8 cellular contexts compared by ENCODE assay signal in the genomic region with DNA sequence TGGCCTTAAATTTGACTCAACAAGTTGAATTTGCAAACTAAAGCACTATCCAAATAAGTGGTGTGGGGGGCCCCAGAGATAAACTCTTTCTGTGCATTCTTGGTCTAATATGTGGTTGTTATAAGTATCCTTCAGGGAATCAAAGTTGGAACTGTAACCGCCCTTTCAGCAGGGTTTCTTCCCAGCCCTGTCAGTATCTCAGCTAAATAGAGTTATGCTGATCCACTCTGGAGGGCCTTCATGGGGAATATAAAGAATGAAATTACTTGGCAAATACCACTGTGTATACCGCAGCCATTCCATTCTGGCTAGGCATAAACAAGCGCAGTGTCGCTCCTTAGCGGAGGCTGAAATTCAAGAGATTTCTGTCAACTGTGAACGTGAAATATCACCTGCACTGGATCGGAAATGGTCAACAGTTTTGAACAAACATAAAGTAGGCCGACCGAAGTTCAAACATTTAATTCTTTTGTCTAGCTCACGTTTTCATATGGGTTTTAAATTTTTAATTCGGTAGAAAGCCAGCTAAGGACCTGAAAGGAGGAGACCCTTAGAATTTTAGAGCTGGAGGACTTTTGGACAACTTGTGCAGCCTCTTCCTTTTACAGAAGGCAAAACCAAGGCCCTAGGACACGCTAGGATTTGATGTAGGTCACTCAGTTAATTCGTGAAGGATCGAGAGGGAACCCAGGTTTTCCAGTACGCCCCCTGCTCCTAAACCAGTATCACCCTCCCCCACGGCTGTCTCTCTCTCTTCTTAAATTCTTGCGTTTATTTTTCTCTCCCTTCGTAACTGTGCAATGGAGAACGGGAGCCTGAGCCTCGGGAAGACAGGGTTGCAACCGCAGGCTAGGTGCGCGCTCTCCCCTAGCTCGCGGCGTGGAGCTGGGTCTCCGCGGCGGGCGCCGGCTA.
DNase-seq lines count a peak whose midpoint lies in the region; TF ChIP-seq lines count a peak whose summit lies in the region.

No MANE protein-coding gene starts in this region.

- H3K18ac ChIP-seq in H9 (ENCODE audit: insufficient read length, low read depth, low read length), result no peak overlapping the region

- no peak overlapping the region for H2BK15ac ChIP-seq in H9 (ENCODE audit: low read depth, low read length)

- intact Hi-C loops in Caco-2 (cut with micrococcal nuclease; ENCODE audit: unreplicated experiment), result loop anchor here (1.0 to 10.0 kb wide), 5 partner anchors 30 to 305 kb away; a partner anchor contains a TSS

- TSS peak; percentile 90 for BruUV-seq in Caco-2 (replicated peaks; lab: Mats Ljungman, UMichigan)

- CTCF ChIA-PET in Caco-2 (lab: Charles Lee), result interaction anchor here (1.2 to 1.7 kb wide), 3 partner anchors 18 to 79 kb away, joined by 4 to 7 read pairs (median 7); a partner anchor contains a TSS

- H4K91ac ChIP-seq in H9 (ENCODE audit: insufficient read length, low read depth, low read length), result no peak overlapping the region

- H3K9me3 Mint-ChIP-seq in Caco-2 (ENCODE audit: unreplicated experiment) (peaks cover under 1% of the 10 kb centered on the region), H9 (peaks cover 0 to 2% of the 10 kb centered on the region in 2 experiments; a peak in 1 of 5 replicates), nephron (no peaks in the 10 kb centered on the region)

- no peak overlapping the region for H4K8ac ChIP-seq in H9 (replicated peaks; ENCODE audit: insufficient read length, low read depth, low read length)

- H3K14ac ChIP-seq in H9 (ENCODE audit: insufficient read depth, low read length), result peak overlapping the region; percentile 6; the same call in 1 of the 2 replicates

- no peak overlapping the region for H2BK120ac ChIP-seq in H9 (ENCODE audit: low read depth, low read length, poor library complexity, severe bottlenecking)

- no peak overlapping the region for H3K4ac ChIP-seq in H9 (ENCODE audit: low read depth, low read length)

- H3K79me1 ChIP-seq in H9 (ENCODE audit: insufficient read depth, low read depth, low read length, poor library complexity, severe bottlenecking), result no peaks in the 10 kb centered on the region

- DNase-seq in Caco-2 (no peak), H9 (no peak), RPMI7951 (ENCODE audit: low read depth) (peak; percentile 19), epithelial cell of prostate (ENCODE audit: low read depth, low spot score) (no peak), NCI-H1930 (lab: John Stamatoyannopoulos, UW) (no peak), HuH-7 (ENCODE audit: low spot score) (no peak)
- no peak for DNase-seq in stimulated activated CD4-positive, alpha-beta T cell treated with anti-CD3 and anti-CD28 coated beads, Interleukin-2, amount 100 ng/mL, for 24 hours

- no peak overlapping the region for H4K5ac ChIP-seq in H9 (ENCODE audit: insufficient read length, low read depth, low read length)

- H3K23ac ChIP-seq in H9 (ENCODE audit: insufficient read length, low read depth, low read length), result no peak overlapping the region

- no peaks in the 10 kb centered on the region for H4K20me1 ChIP-seq in H9 (ENCODE audit: control insufficient read depth, insufficient read depth, insufficient read length)

- H3K4me1 Mint-ChIP-seq in Caco-2 (ENCODE audit: low read depth, unreplicated experiment), result peaks cover 20% of the 10 kb centered on the region
- peaks cover 16 to 21% of the 10 kb centered on the region in 2 experiments for H3K4me1 Mint-ChIP-seq in H9
- H3K4me1 Mint-ChIP-seq in nephron, result peaks cover 39% of the 10 kb centered on the region

- WGBS in H9 (ENCODE audit: extremely low coverage, insufficient read length, low lambda C conversion rate), result no CpG with 5 or more reads among the region's 31 CpGs

- no peak overlapping the region for H2BK5ac ChIP-seq in H9 (ENCODE audit: insufficient read length, low read length)

- H3K79me2 ChIP-seq in H9 (ENCODE audit: insufficient read depth, low read length), result no peaks in the 10 kb centered on the region

- H3K27me3 ChIP-seq in Caco-2 (replicated peaks; ENCODE audit: control insufficient read depth, insufficient read depth, low read length) (no peaks in the 10 kb centered on the region), H9 (ENCODE audit: insufficient read depth, low read length) (no peaks in the 10 kb centered on the region)

- H3K9me3 ChIP-seq in Caco-2 (no peaks in the 10 kb centered on the region), H9 (ENCODE audit: control insufficient read depth, low read depth, low read length) (no peaks in the 10 kb centered on the region)

- H2AK5ac ChIP-seq in H9 (ENCODE audit: insufficient read length, low read length), result no peak overlapping the region

- H3K4me3 Mint-ChIP-seq in Caco-2 (ENCODE audit: unreplicated experiment) (peak overlapping the region; percentile 83), H9 (peak overlapping the region; percentile 84 to 92), nephron (peak overlapping the region; percentile 84 to 90 (median 89))

- peak overlapping the region; percentile 3 for H3K9ac ChIP-seq in H9 (ENCODE audit: extremely low read depth, insufficient read length, low read length)

- no peak overlapping the region for H3T11ph ChIP-seq in H9 (ENCODE audit: low read length)

- TF ChIP-seq CTCF in Caco-2 (IDR thresholded peaks at IDR 0.05; ENCODE audit: insufficient read depth in 1 of 2, low read depth in 1 of 2, low read length in 1 of 2, severe bottlenecking in 1 of 2, unreplicated experiment in 1 of 2) (no peak), H9 (conservative IDR thresholded peaks at IDR 0.05) (no peak), nephron (IDR thresholded peaks at IDR 0.05; ENCODE audit: unreplicated experiment in 3 of 3) (no peak)

- H3K4me3 ChIP-seq in Caco-2 (ENCODE audit: low read depth, low read length), result peak overlapping the region; percentile 76

- H3K36me3 ChIP-seq in Caco-2 (ENCODE audit: control insufficient read depth, insufficient read depth, low read length), result no peaks in the 10 kb centered on the region

- H3K27me3 Mint-ChIP-seq in Caco-2 (ENCODE audit: insufficient read depth, unreplicated experiment) (no peaks in the 10 kb centered on the region), H9 (ENCODE audit: low read depth) (no peaks in the 10 kb centered on the region), nephron (ENCODE audit: low read depth) (no peaks in the 10 kb centered on the region)

- H3K23me2 ChIP-seq in H9 (ENCODE audit: insufficient read length, low read depth, low read length, poor library complexity, severe bottlenecking), result peaks cover 7% of the 10 kb centered on the region

- no peak overlapping the region for H2BK12ac ChIP-seq in H9 (ENCODE audit: insufficient read length, low read depth, low read length)

- H3K56ac ChIP-seq in H9 (ENCODE audit: insufficient read length, low read depth, low read length), result no peak overlapping the region

- POLR2A ChIA-PET in Caco-2 (lab: Charles Lee), result interaction anchor here (0.6 to 1.3 kb wide), 5 partner anchors 18 to 637 kb away, joined by 3 to 8 read pairs (median 4); a partner anchor contains a TSS

- peak overlapping the region; percentile 92 for H3K27ac Mint-ChIP-seq in Caco-2 (ENCODE audit: unreplicated experiment)
- H3K27ac Mint-ChIP-seq in H9, result peak overlapping the region; percentile 66 to 77 (median 73); a peak in 6 of 7 replicates
- peak overlapping the region; percentile 94 to 100 (median 97) for H3K27ac Mint-ChIP-seq in nephron

- H3K27ac ChIP-seq in H9 (ENCODE audit: insufficient read length, low read depth, low read length) (no peak overlapping the region), epithelial cell of prostate (peak overlapping the region; percentile 85)

- H3K4me1 ChIP-seq in Caco-2, result peaks cover 25% of the 10 kb centered on the region
- H3K4me1 ChIP-seq in H9 (ENCODE audit: insufficient read depth, low read length), result no peaks in the 10 kb centered on the region

- peak overlapping the region; percentile 65 for H3K4me2 ChIP-seq in H9 (ENCODE audit: insufficient read depth, insufficient read length, low read length)

- H2BK20ac ChIP-seq in H9 (ENCODE audit: low read depth, low read length, poor library complexity, severe bottlenecking), result no peak overlapping the region

- H2AFZ ChIP-seq in H9 (ENCODE audit: low read length), result no peak overlapping the region

- H3K36me3 Mint-ChIP-seq in Caco-2 (ENCODE audit: insufficient read depth, unreplicated experiment) (peaks cover 6% of the 10 kb centered on the region), H9 (ENCODE audit: insufficient read depth in 1 of 3, low read depth in 3 of 3) (no peaks in the 10 kb centered on the region; a peak in 1 of 7 replicates), nephron (ENCODE audit: low read depth) (peaks cover 4% of the 10 kb centered on the region)
